Comparison of ENCODE assay signal across 1 cellular context in the genomic region with DNA sequence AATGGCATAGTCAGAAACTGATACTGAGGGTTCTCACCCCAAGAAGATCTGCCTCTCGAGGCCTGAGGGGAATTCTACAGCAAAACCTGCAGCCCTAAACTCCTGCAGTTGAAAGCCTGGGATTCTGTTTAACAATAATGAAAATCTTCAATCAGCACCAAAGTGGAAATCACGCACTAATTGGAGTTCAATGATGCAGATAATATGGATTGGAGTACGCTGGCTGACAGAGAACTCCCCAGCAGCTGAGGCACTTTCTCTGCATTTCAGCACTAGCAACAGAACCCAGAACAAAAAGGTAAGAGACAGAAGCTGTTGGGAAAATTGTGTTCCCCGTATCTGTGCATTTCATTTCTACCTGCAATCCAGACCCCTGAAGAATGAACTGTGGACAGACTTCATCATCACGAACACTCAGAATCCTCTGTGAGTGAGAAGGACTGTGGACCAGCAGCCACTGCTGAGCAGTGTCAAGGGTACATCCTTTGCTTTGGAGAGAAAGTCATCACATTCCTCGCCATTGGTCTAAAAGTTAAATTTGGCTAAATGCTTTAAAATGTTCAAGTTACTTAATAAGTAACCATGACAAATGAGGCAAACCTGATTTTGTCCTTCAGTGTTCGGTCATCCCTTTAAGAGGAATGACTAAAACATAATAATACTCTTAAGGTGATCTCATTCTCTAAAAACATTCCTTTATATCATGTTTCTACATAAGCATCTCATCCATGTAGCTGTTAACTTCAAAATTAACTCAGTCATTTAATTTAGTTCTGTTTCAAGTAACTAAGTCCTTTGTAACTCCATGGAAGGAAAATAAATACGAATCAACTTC.
TF ChIP-seq lines count a peak whose summit lies in the region.

No MANE protein-coding gene starts in this region.

TF ChIP-seq in GM23338, 12 proteins besides CTCF, POLR2A, EP300 and RAD21 (continued from another document):
- TF ChIP-seq, protein P1, sequence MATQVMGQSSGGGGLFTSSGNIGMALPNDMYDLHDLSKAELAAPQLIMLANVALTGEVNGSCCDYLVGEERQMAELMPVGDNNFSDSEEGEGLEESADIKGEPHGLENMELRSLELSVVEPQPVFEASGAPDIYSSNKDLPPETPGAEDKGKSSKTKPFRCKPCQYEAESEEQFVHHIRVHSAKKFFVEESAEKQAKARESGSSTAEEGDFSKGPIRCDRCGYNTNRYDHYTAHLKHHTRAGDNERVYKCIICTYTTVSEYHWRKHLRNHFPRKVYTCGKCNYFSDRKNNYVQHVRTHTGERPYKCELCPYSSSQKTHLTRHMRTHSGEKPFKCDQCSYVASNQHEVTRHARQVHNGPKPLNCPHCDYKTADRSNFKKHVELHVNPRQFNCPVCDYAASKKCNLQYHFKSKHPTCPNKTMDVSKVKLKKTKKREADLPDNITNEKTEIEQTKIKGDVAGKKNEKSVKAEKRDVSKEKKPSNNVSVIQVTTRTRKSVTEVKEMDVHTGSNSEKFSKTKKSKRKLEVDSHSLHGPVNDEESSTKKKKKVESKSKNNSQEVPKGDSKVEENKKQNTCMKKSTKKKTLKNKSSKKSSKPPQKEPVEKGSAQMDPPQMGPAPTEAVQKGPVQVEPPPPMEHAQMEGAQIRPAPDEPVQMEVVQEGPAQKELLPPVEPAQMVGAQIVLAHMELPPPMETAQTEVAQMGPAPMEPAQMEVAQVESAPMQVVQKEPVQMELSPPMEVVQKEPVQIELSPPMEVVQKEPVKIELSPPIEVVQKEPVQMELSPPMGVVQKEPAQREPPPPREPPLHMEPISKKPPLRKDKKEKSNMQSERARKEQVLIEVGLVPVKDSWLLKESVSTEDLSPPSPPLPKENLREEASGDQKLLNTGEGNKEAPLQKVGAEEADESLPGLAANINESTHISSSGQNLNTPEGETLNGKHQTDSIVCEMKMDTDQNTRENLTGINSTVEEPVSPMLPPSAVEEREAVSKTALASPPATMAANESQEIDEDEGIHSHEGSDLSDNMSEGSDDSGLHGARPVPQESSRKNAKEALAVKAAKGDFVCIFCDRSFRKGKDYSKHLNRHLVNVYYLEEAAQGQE (IDR thresholded peaks at IDR 0.05; ENCODE audit: unreplicated experiment) = no peak
- TF ChIP-seq, protein P2, sequence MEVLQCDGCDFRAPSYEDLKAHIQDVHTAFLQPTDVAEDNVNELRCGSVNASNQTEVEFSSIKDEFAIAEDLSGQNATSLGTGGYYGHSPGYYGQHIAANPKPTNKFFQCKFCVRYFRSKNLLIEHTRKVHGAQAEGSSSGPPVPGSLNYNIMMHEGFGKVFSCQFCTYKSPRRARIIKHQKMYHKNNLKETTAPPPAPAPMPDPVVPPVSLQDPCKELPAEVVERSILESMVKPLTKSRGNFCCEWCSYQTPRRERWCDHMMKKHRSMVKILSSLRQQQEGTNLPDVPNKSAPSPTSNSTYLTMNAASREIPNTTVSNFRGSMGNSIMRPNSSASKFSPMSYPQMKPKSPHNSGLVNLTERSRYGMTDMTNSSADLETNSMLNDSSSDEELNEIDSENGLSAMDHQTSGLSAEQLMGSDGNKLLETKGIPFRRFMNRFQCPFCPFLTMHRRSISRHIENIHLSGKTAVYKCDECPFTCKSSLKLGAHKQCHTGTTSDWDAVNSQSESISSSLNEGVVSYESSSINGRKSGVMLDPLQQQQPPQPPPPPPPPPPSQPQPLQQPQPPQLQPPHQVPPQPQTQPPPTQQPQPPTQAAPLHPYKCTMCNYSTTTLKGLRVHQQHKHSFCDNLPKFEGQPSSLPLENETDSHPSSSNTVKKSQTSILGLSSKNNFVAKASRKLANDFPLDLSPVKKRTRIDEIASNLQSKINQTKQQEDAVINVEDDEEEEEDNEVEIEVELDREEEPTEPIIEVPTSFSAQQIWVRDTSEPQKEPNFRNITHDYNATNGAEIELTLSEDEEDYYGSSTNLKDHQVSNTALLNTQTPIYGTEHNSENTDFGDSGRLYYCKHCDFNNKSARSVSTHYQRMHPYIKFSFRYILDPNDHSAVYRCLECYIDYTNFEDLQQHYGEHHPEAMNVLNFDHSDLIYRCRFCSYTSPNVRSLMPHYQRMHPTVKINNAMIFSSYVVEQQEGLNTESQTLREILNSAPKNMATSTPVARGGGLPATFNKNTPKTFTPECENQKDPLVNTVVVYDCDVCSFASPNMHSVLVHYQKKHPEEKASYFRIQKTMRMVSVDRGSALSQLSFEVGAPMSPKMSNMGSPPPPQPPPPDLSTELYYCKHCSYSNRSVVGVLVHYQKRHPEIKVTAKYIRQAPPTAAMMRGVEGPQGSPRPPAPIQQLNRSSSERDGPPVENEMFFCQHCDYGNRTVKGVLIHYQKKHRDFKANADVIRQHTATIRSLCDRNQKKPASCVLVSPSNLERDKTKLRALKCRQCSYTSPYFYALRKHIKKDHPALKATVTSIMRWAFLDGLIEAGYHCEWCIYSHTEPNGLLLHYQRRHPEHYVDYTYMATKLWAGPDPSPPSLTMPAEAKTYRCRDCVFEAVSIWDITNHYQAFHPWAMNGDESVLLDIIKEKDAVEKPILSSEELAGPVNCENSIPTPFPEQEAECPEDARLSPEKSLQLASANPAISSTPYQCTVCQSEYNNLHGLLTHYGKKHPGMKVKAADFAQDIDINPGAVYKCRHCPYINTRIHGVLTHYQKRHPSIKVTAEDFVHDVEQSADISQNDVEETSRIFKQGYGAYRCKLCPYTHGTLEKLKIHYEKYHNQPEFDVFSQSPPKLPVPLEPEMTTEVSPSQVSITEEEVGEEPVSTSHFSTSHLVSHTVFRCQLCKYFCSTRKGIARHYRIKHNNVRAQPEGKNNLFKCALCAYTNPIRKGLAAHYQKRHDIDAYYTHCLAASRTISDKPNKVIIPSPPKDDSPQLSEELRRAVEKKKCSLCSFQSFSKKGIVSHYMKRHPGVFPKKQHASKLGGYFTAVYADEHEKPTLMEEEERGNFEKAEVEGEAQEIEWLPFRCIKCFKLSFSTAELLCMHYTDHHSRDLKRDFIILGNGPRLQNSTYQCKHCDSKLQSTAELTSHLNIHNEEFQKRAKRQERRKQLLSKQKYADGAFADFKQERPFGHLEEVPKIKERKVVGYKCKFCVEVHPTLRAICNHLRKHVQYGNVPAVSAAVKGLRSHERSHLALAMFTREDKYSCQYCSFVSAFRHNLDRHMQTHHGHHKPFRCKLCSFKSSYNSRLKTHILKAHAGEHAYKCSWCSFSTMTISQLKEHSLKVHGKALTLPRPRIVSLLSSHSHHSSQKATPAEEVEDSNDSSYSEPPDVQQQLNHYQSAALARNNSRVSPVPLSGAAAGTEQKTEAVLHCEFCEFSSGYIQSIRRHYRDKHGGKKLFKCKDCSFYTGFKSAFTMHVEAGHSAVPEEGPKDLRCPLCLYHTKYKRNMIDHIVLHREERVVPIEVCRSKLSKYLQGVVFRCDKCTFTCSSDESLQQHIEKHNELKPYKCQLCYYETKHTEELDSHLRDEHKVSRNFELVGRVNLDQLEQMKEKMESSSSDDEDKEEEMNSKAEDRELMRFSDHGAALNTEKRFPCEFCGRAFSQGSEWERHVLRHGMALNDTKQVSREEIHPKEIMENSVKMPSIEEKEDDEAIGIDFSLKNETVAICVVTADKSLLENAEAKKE (CRISPR knock-in tag; IDR thresholded peaks at IDR 0.05) = no peak
- no peak for TF ChIP-seq STAT1 (IDR thresholded peaks at IDR 0.05; ENCODE audit: unreplicated experiment)
- TF ChIP-seq NANOG (IDR thresholded peaks at IDR 0.05; ENCODE audit: borderline replicate concordance) = no peak
- TF ChIP-seq JUNB (IDR thresholded peaks at IDR 0.05; ENCODE audit: unreplicated experiment) = no peak
- no peak for TF ChIP-seq EZH2phosphoT487 (IDR thresholded peaks at IDR 0.05; ENCODE audit: unreplicated experiment)
- no peak for TF ChIP-seq ZNF331 (CRISPR knock-in tag; IDR thresholded peaks at IDR 0.05; ENCODE audit: low read depth)
TF ChIP-seq in GM23338: peak in this region for 0.
